Comparison of ENCODE assay signal across 8 cellular contexts in genomic region chr16:31182391-31182790, GRCh38. TPM values are rescaled to one million over a fixed set of nuclear protein-coding genes. Genes with fewer than 3 reads are reported as not detected.
A peak's percentile ranks its signal among the peaks of the same experiment; 100 is the strongest.
DNase-seq lines count a peak whose midpoint lies in the region; ATAC-seq and TF ChIP-seq lines count a peak whose summit lies in the region.

No MANE protein-coding gene starts in this region.

- H3K36me3 Mint-ChIP-seq in endothelial cell (ENCODE audit: low read depth, unreplicated experiment) = peaks cover 58% of the 10 kb centered on the region

- peaks cover 48% of the 10 kb centered on the region for H3K36me3 ChIP-seq in Panc1 (ENCODE audit: control insufficient read depth, insufficient read depth, low read length)

- peaks cover 63% of the 10 kb centered on the region for H3K4me1 Mint-ChIP-seq in endothelial cell (ENCODE audit: unreplicated experiment)

- H3K4me1 ChIP-seq in Panc1 (ENCODE audit: control insufficient read depth, insufficient read depth, low read length) = peaks cover 16% of the 10 kb centered on the region

- no peak for ATAC-seq in Panc1
- ATAC-seq in HG02938 (IDR thresholded peaks at IDR 0.05; ENCODE audit: unreplicated experiment) = no peak

- peak overlapping the region; percentile 98 for H3K4me3 Mint-ChIP-seq in endothelial cell (ENCODE audit: unreplicated experiment)

- peak overlapping the region; percentile 60 to 99 for H3K4me3 ChIP-seq in Panc1 (ENCODE audit: low read depth in 2 of 2, low read length in 2 of 2)

- intact Hi-C loops in Panc1 (cut with micrococcal nuclease; ENCODE audit: unreplicated experiment) = no loop called here
- intact Hi-C loops in posterior vena cava (cut with DNase I) = loop anchor here in 1 of 2 donors (10.0 kb wide), 1 partner anchor 262 kb away; the partner anchor contains the start of gene ZNF843

- peak overlapping the region; percentile 20; the same call in 1 of the 2 replicates for H3K27ac ChIP-seq in Panc1 (ENCODE audit: low read length)

- DNase-seq in GM03348 (ENCODE audit: low spot score) (peak; percentile 44), Panc1 (ENCODE audit: low read depth, low spot score) (no peak), endothelial cell (ENCODE audit: low spot score) (no peak), posterior vena cava (ENCODE audit: low spot score) (peak; percentile 10), NCI-H2227 (lab: John Stamatoyannopoulos, UW; ENCODE audit: unreplicated experiment) (no peak), DMS114 treated with DMSO at 0.1 percent for 48 hours (lab: John Stamatoyannopoulos, UW; ENCODE audit: unreplicated experiment) (no peak), NCI-H526 (lab: John Stamatoyannopoulos, UW) (no peak)

- H3K9me3 ChIP-seq in Panc1 (ENCODE audit: control insufficient read depth, insufficient read depth, low read depth, low read length) = no peaks in the 10 kb centered on the region

- H3K9me3 Mint-ChIP-seq in endothelial cell (ENCODE audit: unreplicated experiment) = no peaks in the 10 kb centered on the region

- POLR2A ChIA-PET in Panc1 (lab: Charles Lee) = interaction anchor here (0.7 kb wide), 1 partner anchor 211 kb away, joined by 3 read pairs; no protein-coding TSS in a partner anchor

- no TSS peak for BruUV-seq in Panc1 (replicated peaks; lab: Mats Ljungman, UMichigan)

- peaks cover 30% of the 10 kb centered on the region for H3K27me3 Mint-ChIP-seq in endothelial cell (ENCODE audit: unreplicated experiment)

- CTCF ChIA-PET in Panc1 (lab: Charles Lee) = interaction anchor here (0.7 kb wide), 1 partner anchor 277 kb away, joined by 4 read pairs; the partner anchor contains the start of gene ARMC5

- H3K27me3 ChIP-seq in Panc1 (ENCODE audit: control insufficient read depth, insufficient read depth, low read length) = no peaks in the 10 kb centered on the region

- H3K27ac Mint-ChIP-seq in endothelial cell (ENCODE audit: unreplicated experiment) = peak overlapping the region; percentile 79

- in situ Hi-C loops in Panc1 (cut with HindIII; ENCODE audit: low pct_unique_long_range_greater_than_20kb, low sequenced_read_pairs) = no loop called here

- no peak for TF ChIP-seq CTCF in Panc1 (IDR thresholded peaks at IDR 0.05)
- no peak for TF ChIP-seq CTCF in endothelial cell (IDR thresholded peaks at IDR 0.05; ENCODE audit: unreplicated experiment)

RNA-seq across cellular contexts. Expression of gene FUS, which starts 2.5 kb away (rescaled TPM):
- total RNA-seq in Panc1 (2021; ENCODE audit: unreplicated experiment) (441 TPM), endothelial cell (ENCODE audit: unreplicated experiment) (590 TPM), posterior vena cava (100 to 1,000 TPM; 168 to 208 TPM)
- 465 TPM for polyA plus RNA-seq in Panc1 (2012; ENCODE audit: insufficient read length)

RNA-seq across cellular contexts. Expression of gene PYCARD, which starts 20.2 kb away (rescaled TPM):
- 99.4 TPM for total RNA-seq in Panc1 (2021; ENCODE audit: unreplicated experiment)
- polyA plus RNA-seq in Panc1 (2012; ENCODE audit: insufficient read length) = 229 TPM
- total RNA-seq in endothelial cell (ENCODE audit: unreplicated experiment) = 35.6 TPM
- total RNA-seq in posterior vena cava = 10 to 100 TPM; 13.0 to 23.9 TPM

RNA-seq across cellular contexts. Expression of gene TRIM72, which starts 31.5 kb away (rescaled TPM):
- total RNA-seq in Panc1 (2021; ENCODE audit: unreplicated experiment) (0.08 TPM), endothelial cell (ENCODE audit: unreplicated experiment) (0.18 TPM), posterior vena cava (under 1 TPM; 0.05 to 0.10 TPM)
- polyA plus RNA-seq in Panc1 (2012; ENCODE audit: insufficient read length) = 0.10 TPM

RNA-seq across cellular contexts. Expression of gene PRSS36, which starts 32.5 kb away (rescaled TPM):
- total RNA-seq in Panc1 (2021; ENCODE audit: unreplicated experiment) = 0.23 TPM
- 0.52 TPM for polyA plus RNA-seq in Panc1 (2012; ENCODE audit: insufficient read length)
- total RNA-seq in endothelial cell (ENCODE audit: unreplicated experiment) = 0.74 TPM
- 1 to 10 TPM; 2.9 to 5.2 TPM for total RNA-seq in posterior vena cava

RNA-seq across cellular contexts. Expression of gene PYDC1, which starts 34.5 kb away (rescaled TPM):
- not detected for total RNA-seq in Panc1 (2021; ENCODE audit: unreplicated experiment)
- polyA plus RNA-seq in Panc1 (2012; ENCODE audit: insufficient read length) = 1.1 TPM
- not detected for total RNA-seq in endothelial cell (ENCODE audit: unreplicated experiment)
- not detected for total RNA-seq in posterior vena cava

Comparison
In these comparisons a context has a peak if more than half of its experiments do, and no peak if none do; other contexts are left out.
1. DNase-seq: peak in GM03348 (single experiment) and posterior vena cava (single experiment); none in Panc1 (single experiment), endothelial cell (single experiment), NCI-H2227 (single experiment), DMS114 treated with DMSO at 0.1 percent for 48 hours (single experiment) and NCI-H526 (0 of 2).